ENCODE assay signal across 19 cellular contexts in genomic region chr18:34892379-34892778, GRCh38.
A peak's percentile ranks its signal among the peaks of the same experiment; 100 is the strongest.
DNase-seq lines count a peak whose midpoint lies in the region; ATAC-seq and TF ChIP-seq lines count a peak whose summit lies in the region.
"Had no signal": no experiment of that assay in that cellular context is flagged by ENCODE, and none has a peak within 500 bp of the region (broad histone marks: within the 10 kb centered on the region; RNA-seq: fewer than 3 reads in every experiment).

No MANE protein-coding gene starts in this region.

- no peak overlapping the region for H3K27ac ChIP-seq in left ventricle myocardium inferior (replicated peaks)
- H3K27ac ChIP-seq in right cardiac atrium (ENCODE audit: low read length), result no peak overlapping the region
- H3K27ac ChIP-seq in psoas muscle, result no peak overlapping the region
- H3K27ac ChIP-seq in GM23338 (ENCODE audit: low read depth), result no peak overlapping the region
- H3K27ac ChIP-seq: 22Rv1; A549; BLaER1 treated with 17β-estradiol and CSF1 and Interleukin-3, amounts not matched to agents 10 nM and 100 nM; C4-2B had no signal

- H3K4me1 ChIP-seq in left ventricle myocardium inferior (no peaks in the 10 kb centered on the region), right cardiac atrium (ENCODE audit: control insufficient read depth, insufficient read depth, low read length) (no peaks in the 10 kb centered on the region), psoas muscle (no peaks in the 10 kb centered on the region), GM23338 (ENCODE audit: insufficient read depth) (no peaks in the 10 kb centered on the region)
- H3K4me1 ChIP-seq: A549, Caco-2 had no signal

- no peak overlapping the region for H3K4me3 Mint-ChIP-seq in GM23338
- H3K4me3 Mint-ChIP-seq: B cell; CD4-positive, alpha-beta T cell; CD8-positive, alpha-beta T cell had no signal

- H3K27me3 Mint-ChIP-seq in GM23338 (ENCODE audit: insufficient read depth, low read depth, poor library complexity), result no peaks in the 10 kb centered on the region

- peaks cover 6% of the 10 kb centered on the region for H3K9me2 ChIP-seq in GM23338 (ENCODE audit: insufficient read depth)

- H3K27me3 ChIP-seq in left ventricle myocardium inferior (ENCODE audit: low read depth) (no peaks in the 10 kb centered on the region), right cardiac atrium (ENCODE audit: control insufficient read depth, insufficient read depth) (no peaks in the 10 kb centered on the region), psoas muscle (ENCODE audit: insufficient read depth in 3 of 3, low read length in 2 of 3) (no peaks in the 10 kb centered on the region), GM23338 (ENCODE audit: insufficient read depth) (no peaks in the 10 kb centered on the region)
- H3K27me3 ChIP-seq: BLaER1 treated with 17β-estradiol and CSF1 and Interleukin-3, amounts not matched to agents 10 nM and 100 nM had no signal

- H3K27ac Mint-ChIP-seq in GM23338, result no peak overlapping the region
- H3K27ac Mint-ChIP-seq: B cell; CD4-positive, alpha-beta T cell; CD8-positive, alpha-beta T cell had no signal

- H3K4me1 Mint-ChIP-seq in GM23338, result peaks cover 3% of the 10 kb centered on the region; the same call in 2 of the 3 replicates
- H3K4me1 Mint-ChIP-seq: B cell had no signal

- peaks cover 28% of the 10 kb centered on the region for H3K36me3 Mint-ChIP-seq in GM23338 (ENCODE audit: low read depth)
- H3K36me3 Mint-ChIP-seq: CD8-positive, alpha-beta T cell had no signal

- ATAC-seq in Right ventricle myocardium superior (ENCODE audit: poor library complexity), result peak; percentile 36
- ATAC-seq in right cardiac atrium, result peak; percentile 31 to 45
- ATAC-seq in psoas muscle, result peak; percentile 74 to 96 (median 96)
- ATAC-seq in GM23338, result no peak
- ATAC-seq: A549; CD8-positive, alpha-beta T cell had no signal

- H3K79me2 ChIP-seq in GM23338 (replicated peaks; ENCODE audit: insufficient read depth), result no peaks in the 10 kb centered on the region

- no peak overlapping the region for H3K4me2 ChIP-seq in GM23338
- H3K4me2 ChIP-seq: A549; BLaER1 treated with 17β-estradiol and CSF1 and Interleukin-3, amounts not matched to agents 10 nM and 100 nM had no signal

- TF ChIP-seq CTCF in left ventricle myocardium inferior (IDR thresholded peaks at IDR 0.05; ENCODE audit: borderline replicate concordance) (no peak), psoas muscle (IDR thresholded peaks at IDR 0.05) (no peak), GM23338 (conservative IDR thresholded peaks at IDR 0.05; ENCODE audit: low read depth in 2 of 2) (no peak)

- no peak overlapping the region for H3K4me3 ChIP-seq in left ventricle myocardium inferior
- no peak overlapping the region for H3K4me3 ChIP-seq in right cardiac atrium (ENCODE audit: low read length)
- no peak overlapping the region for H3K4me3 ChIP-seq in psoas muscle
- H3K4me3 ChIP-seq in GM23338, result no peak overlapping the region
- H3K4me3 ChIP-seq: A549; BLaER1 treated with 17β-estradiol and CSF1 and Interleukin-3, amounts not matched to agents 10 nM and 100 nM had no signal

- H3F3A ChIP-seq in GM23338 (replicated peaks; ENCODE audit: low read depth), result no peaks in the 10 kb centered on the region

- H3K9me3 ChIP-seq in left ventricle myocardium inferior (replicated peaks) (peaks cover 8% of the 10 kb centered on the region), right cardiac atrium (ENCODE audit: control insufficient read depth, low read length) (no peaks in the 10 kb centered on the region), psoas muscle (no peaks in the 10 kb centered on the region)
- H3K9me3 ChIP-seq: Caco-2 had no signal

- no peaks in the 10 kb centered on the region for H4K20me1 ChIP-seq in GM23338 (replicated peaks; ENCODE audit: insufficient read depth)
- H4K20me1 ChIP-seq: BLaER1 treated with 17β-estradiol and CSF1 and Interleukin-3, amounts not matched to agents 10 nM and 100 nM had no signal

- intact Hi-C loops in Right ventricle myocardium superior (cut with DNase I) (no loop called here), left ventricle myocardium inferior (cut with micrococcal nuclease) (no loop called here), right cardiac atrium (cut with DNase I) (no loop called here), cardiac septum (cut with DNase I) (no loop called here), psoas muscle (cut with DNase I) (no loop called here)

- DNase-seq in Right ventricle myocardium superior (no peak), left ventricle myocardium inferior (no peak), right cardiac atrium (no peak), cardiac septum (ENCODE audit: low spot score) (no peak), psoas muscle (peak in 1 of 2 donors; percentile 57), mesenteric fat pad (ENCODE audit: low spot score) (no peak), GM23338 (ENCODE audit: low spot score) (no peak)
- DNase-seq: AML-193; Caco-2; Calu3; CD4-positive, alpha-beta T cell; CD8-positive, alpha-beta T cell; DMS79 treated with DMSO at 0.1 percent for 48 hours; GF-D8 had no signal

- H3K36me3 ChIP-seq in left ventricle myocardium inferior (peaks cover 15% of the 10 kb centered on the region), psoas muscle (ENCODE audit: insufficient read depth in 1 of 2, low read depth in 1 of 2) (peaks cover 0 to 57% of the 10 kb centered on the region in 2 donors), GM23338 (ENCODE audit: insufficient read depth) (no peaks in the 10 kb centered on the region)

- peaks cover 34% of the 10 kb centered on the region for H3K9me3 Mint-ChIP-seq in GM23338
- H3K9me3 Mint-ChIP-seq: CD4-positive, alpha-beta T cell had no signal

- H2AFZ ChIP-seq in GM23338, result no peak overlapping the region

- WGBS in right cardiac atrium, result 42% methylated on average over 3 of the region's 3 CpGs
- 61 to 83% (median 66%) methylated on average over 3 of the region's 3 CpGs for WGBS in psoas muscle, 3 donors

TF ChIP-seq in GM23338, 12 proteins besides CTCF, POLR2A, EP300 and RAD21 (continues in another document):
- TF ChIP-seq EZH2phosphoT487 (IDR thresholded peaks at IDR 0.05; ENCODE audit: unreplicated experiment) (no peak), JUNB (IDR thresholded peaks at IDR 0.05; ENCODE audit: unreplicated experiment) (no peak), POLR2AphosphoS5 (IDR thresholded peaks at IDR 0.05; ENCODE audit: low read depth) (no peak), REST (IDR thresholded peaks at IDR 0.05; ENCODE audit: unreplicated experiment) (no peak), STAT1 (IDR thresholded peaks at IDR 0.05; ENCODE audit: unreplicated experiment) (no peak), NANOG (IDR thresholded peaks at IDR 0.05; ENCODE audit: borderline replicate concordance) (no peak)
